In genomic region chr6:30686908-30687658, GRCh38 we compare ENCODE assay signal across 1 cellular context.
TF ChIP-seq lines count a peak whose summit lies in the region.

No MANE protein-coding gene starts in this region.

TF ChIP-seq in HepG2, 621 proteins besides CTCF, POLR2A, EP300 and RAD21 (continued from another document and continues in another):
- TF ChIP-seq RFX1 (IDR thresholded peaks at IDR 0.05) (no peak), PRPF4 (IDR thresholded peaks at IDR 0.05; ENCODE audit: low read depth, low read length, poor library complexity, severe bottlenecking) (no peak), ZNF891 (CRISPR knock-in tag; IDR thresholded peaks at IDR 0.05) (no peak), ARID2 (CRISPR knock-in tag; IDR thresholded peaks at IDR 0.05; ENCODE audit: borderline replicate concordance) (0 out of 2 replicates have a peak, but pooled peaks have one; percentile 25), ZNF414 (CRISPR knock-in tag; IDR thresholded peaks at IDR 0.05) (peak; percentile 82; the same call in 1 of the 2 replicates), CERS6 (CRISPR knock-in tag; IDR thresholded peaks at IDR 0.05) (no peak), KIAA2018 (CRISPR knock-in tag; IDR thresholded peaks at IDR 0.05; ENCODE audit: borderline replicate concordance) (no peak), ZNF761 (CRISPR knock-in tag; conservative IDR thresholded peaks at IDR 0.05) (no peak; the same call in 1 of the 2 replicates), MED13 (CRISPR knock-in tag; IDR thresholded peaks at IDR 0.05) (0 out of 2 replicates have a peak, but pooled peaks have one; percentile 27), ZNF496 (CRISPR knock-in tag; IDR thresholded peaks at IDR 0.05; ENCODE audit: insufficient replicate concordance) (no peak), RELA (CRISPR knock-in tag; IDR thresholded peaks at IDR 0.05) (no peak), ZNF263 (CRISPR knock-in tag; IDR thresholded peaks at IDR 0.05) (peak; percentile 99), ZNF33B (CRISPR knock-in tag; IDR thresholded peaks at IDR 0.05) (peak; percentile 79; the same call in 1 of the 2 replicates), TRIM24 (CRISPR knock-in tag; IDR thresholded peaks at IDR 0.05) (no peak), RBM39 (IDR thresholded peaks at IDR 0.05; ENCODE audit: low read depth, low read length, poor library complexity, severe bottlenecking) (peak; percentile 57), ZNF230 (CRISPR knock-in tag; IDR thresholded peaks at IDR 0.05) (peak; percentile 17; the same call in 1 of the 2 replicates), NFYC (CRISPR knock-in tag; IDR thresholded peaks at IDR 0.05) (no peak), KMT2A (CRISPR knock-in tag; IDR thresholded peaks at IDR 0.05) (no peak), KDM2A (CRISPR knock-in tag; IDR thresholded peaks at IDR 0.05; ENCODE audit: borderline replicate concordance, low read depth) (peak; percentile 57; the same call in 1 of the 2 replicates), TERF1 (CRISPR knock-in tag; IDR thresholded peaks at IDR 0.05) (no peak), SP1 (IDR thresholded peaks at IDR 0.05) (no peak), SP1 (CRISPR knock-in tag; IDR thresholded peaks at IDR 0.05) (peak; percentile 59; the same call in 1 of the 2 replicates), PRDM10 (CRISPR knock-in tag; IDR thresholded peaks at IDR 0.05; ENCODE audit: low read depth) (0 out of 2 replicates have a peak, but pooled peaks have one; percentile 53), CREB3 (CRISPR knock-in tag; IDR thresholded peaks at IDR 0.05) (no peak), ZBTB44 (CRISPR knock-in tag; IDR thresholded peaks at IDR 0.05) (no peak), SALL1 (CRISPR knock-in tag; IDR thresholded peaks at IDR 0.05) (no peak), MYC (CRISPR knock-in tag; IDR thresholded peaks at IDR 0.05; ENCODE audit: borderline replicate concordance) (peak; percentile 69; the same call in 1 of the 2 replicates), MXD3 (CRISPR knock-in tag; IDR thresholded peaks at IDR 0.05) (no peak; the same call in 1 of the 2 replicates), SRF (IDR thresholded peaks at IDR 0.05; ENCODE audit: low read depth, low read length) (no peak), ZNF839 (CRISPR knock-in tag; IDR thresholded peaks at IDR 0.05; ENCODE audit: borderline replicate concordance) (no peak), ZNF430 (CRISPR knock-in tag; IDR thresholded peaks at IDR 0.05) (0 out of 2 replicates have a peak, but pooled peaks have one; percentile 36), SP5 (CRISPR knock-in tag; IDR thresholded peaks at IDR 0.05; ENCODE audit: borderline replicate concordance, low read depth) (peak; percentile 40; the same call in 1 of the 2 replicates), ZFX (CRISPR knock-in tag; IDR thresholded peaks at IDR 0.05; ENCODE audit: low read depth) (peak; percentile 38), MIER2 (CRISPR knock-in tag; IDR thresholded peaks at IDR 0.05) (no peak), ZNF224 (CRISPR knock-in tag; IDR thresholded peaks at IDR 0.05) (no peak), ZNF609 (CRISPR knock-in tag; IDR thresholded peaks at IDR 0.05; ENCODE audit: borderline replicate concordance) (no peak)
